ENCODE assay signal across 8 cellular contexts in genomic region chr16:2867661-2867986, GRCh38. TPM values are rescaled to one million over a fixed set of nuclear protein-coding genes. Genes with fewer than 3 reads are reported as not detected.
A peak's percentile ranks its signal among the peaks of the same experiment; 100 is the strongest.
DNase-seq lines count a peak whose midpoint lies in the region; ATAC-seq and TF ChIP-seq lines count a peak whose summit lies in the region.

No MANE protein-coding gene starts in this region.

- in situ Hi-C loops in astrocyte of the cerebellum (cut with HindIII; ENCODE audit: low sequenced_read_pairs) = no loop called here

- H3K4me3 ChIP-seq in astrocyte of the cerebellum (ENCODE audit: low read depth, low read length) (peak overlapping the region; percentile 50), lower leg skin (ENCODE audit: low read depth, poor library complexity, severe bottlenecking) (peak overlapping the region; percentile 14), tibial artery (peak overlapping the region; percentile 63 to 73)

- intact Hi-C loops in activated naive CD4-positive, alpha-beta T cell treated with anti-CD3 and anti-CD28 coated beads for 36 hours (cut with micrococcal nuclease) = no loop called here
- intact Hi-C loops in lower leg skin (cut with DNase I; ENCODE audit: low total_unique reads) (no loop called here), tibial artery (cut with DNase I; ENCODE audit: low total_unique reads) (no loop called here)

- WGBS in lower leg skin, 2 donors = 33 to 40% methylated on average over 8 of the region's 8 CpGs

- no peaks in the 10 kb centered on the region for H3K36me3 Mint-ChIP-seq in activated naive CD4-positive, alpha-beta T cell treated with anti-CD3 and anti-CD28 coated beads for 36 hours (ENCODE audit: low read depth)

- H3K27ac Mint-ChIP-seq in activated naive CD4-positive, alpha-beta T cell treated with anti-CD3 and anti-CD28 coated beads for 36 hours = peak overlapping the region; percentile 89

- no peaks in the 10 kb centered on the region for H3K36me3 ChIP-seq in tibial artery

- peak overlapping the region; percentile 89 for H3K4me3 Mint-ChIP-seq in activated naive CD4-positive, alpha-beta T cell treated with anti-CD3 and anti-CD28 coated beads for 36 hours

- peaks cover 0 to 18% of the 10 kb centered on the region in 2 donors for H3K27me3 ChIP-seq in tibial artery

- H3K4me1 ChIP-seq in tibial artery = peaks cover 0 to 9% (median 4%) of the 10 kb centered on the region in 4 donors

- no peak for TF ChIP-seq POLR2A in lower leg skin (IDR thresholded peaks at IDR 0.05)

- H3K27me3 Mint-ChIP-seq in activated naive CD4-positive, alpha-beta T cell treated with anti-CD3 and anti-CD28 coated beads for 36 hours (ENCODE audit: low read depth) = no peaks in the 10 kb centered on the region

- peaks cover 5% of the 10 kb centered on the region for H3K4me1 Mint-ChIP-seq in activated naive CD4-positive, alpha-beta T cell treated with anti-CD3 and anti-CD28 coated beads for 36 hours (ENCODE audit: low read depth)

- no peak for TF ChIP-seq CTCF in astrocyte of the cerebellum (IDR thresholded peaks at IDR 0.05; ENCODE audit: low read depth, low read length, missing control alignments)
- TF ChIP-seq CTCF in lower leg skin (IDR thresholded peaks at IDR 0.05) = no peak
- no peak for TF ChIP-seq CTCF in tibial artery (IDR thresholded peaks at IDR 0.05)

- no peak for DNase-seq in activated naive CD4-positive, alpha-beta T cell treated with anti-CD3 and anti-CD28 coated beads for 36 hours
- no peak for DNase-seq in activated naive CD4-positive, alpha-beta T cell (lab: John Stamatoyannopoulos, UW)
- DNase-seq in astrocyte of the cerebellum (ENCODE audit: low read depth) (no peak), lower leg skin (ENCODE audit: low spot score in 2 of 2) (no peak), tibial artery (no peak), DMS 273 (lab: John Stamatoyannopoulos, UW; ENCODE audit: unreplicated experiment) (no peak), NCI-H2196 (lab: John Stamatoyannopoulos, UW; ENCODE audit: unreplicated experiment) (no peak)

- H3K27ac ChIP-seq in tibial artery = peak overlapping the region; percentile 84 to 88

- no peaks in the 10 kb centered on the region for H3K9me3 Mint-ChIP-seq in activated naive CD4-positive, alpha-beta T cell treated with anti-CD3 and anti-CD28 coated beads for 36 hours

- CTCF ChIA-PET in activated naive CD4-positive, alpha-beta T cell treated with anti-CD3 and anti-CD28 coated beads for 36 hours (lab: Charles Lee) = interaction anchor here (0.5 to 2.5 kb wide), 16 partner anchors 12 to 183 kb away, joined by 3 to 41 read pairs (median 5); partner anchors contain the start of genes FLYWCH1 and FLYWCH2

- ATAC-seq in GM18909 (IDR thresholded peaks at IDR 0.05; ENCODE audit: poor library complexity, unreplicated experiment) = no peak

- no peaks in the 10 kb centered on the region for H3K9me3 ChIP-seq in tibial artery

RNA-seq across cellular contexts. Expression of gene PRSS22, which starts 9.7 kb away (rescaled TPM):
- not detected for total RNA-seq in activated naive CD4-positive, alpha-beta T cell treated with anti-CD3 and anti-CD28 coated beads for 36 hours
- 1 to 10 TPM; 2.3 to 6.7 (median 4.6) TPM for total RNA-seq in lower leg skin

RNA-seq across cellular contexts. Expression of gene FLYWCH2, which starts 15.4 kb away (rescaled TPM):
- total RNA-seq in activated naive CD4-positive, alpha-beta T cell treated with anti-CD3 and anti-CD28 coated beads for 36 hours = 10 to 100 TPM; 12.7 to 15.2 TPM
- 10 to 100 TPM; 36.4 to 44.6 (median 40.3) TPM for total RNA-seq in lower leg skin

RNA-seq across cellular contexts. Expression of gene ZG16B, which starts 37.5 kb away (rescaled TPM):
- total RNA-seq in activated naive CD4-positive, alpha-beta T cell treated with anti-CD3 and anti-CD28 coated beads for 36 hours = under 1 TPM; 0.22 to 0.64 TPM
- total RNA-seq in lower leg skin = 10 to 100 TPM in 3 of 4 donors, 1 to 10 TPM in 1; 5.6 to 67.9 (median 19.4) TPM

RNA-seq across cellular contexts. Expression of gene FLYWCH1, which starts 44.1 kb away (rescaled TPM):
- total RNA-seq in activated naive CD4-positive, alpha-beta T cell treated with anti-CD3 and anti-CD28 coated beads for 36 hours = 10 to 100 TPM; 33.5 to 35.4 TPM
- 10 to 100 TPM; 36.9 to 61.4 (median 46.0) TPM for total RNA-seq in lower leg skin

RNA-seq across cellular contexts. Expression of gene PRSS21, which starts 50.6 kb away (rescaled TPM):
- total RNA-seq in activated naive CD4-positive, alpha-beta T cell treated with anti-CD3 and anti-CD28 coated beads for 36 hours = 1 to 10 TPM; 3.3 to 4.1 TPM
- total RNA-seq in lower leg skin = under 1 TPM in 1 of 4 donors, not detected in 3; 0.63 TPM

Comparison
In these comparisons a context has a peak if more than half of its experiments do, and no peak if none do; other contexts are left out.
1. H3K4me3 ChIP-seq: peak in every context shown above with its lines; median percentile 68 in tibial artery; 50 in astrocyte of the cerebellum; 14 in lower leg skin.
2. RNA of gene ZG16B, which starts 37.5 kb away (total RNA-seq): 5.6 to 67.9 TPM in lower leg skin; 0.22 to 0.64 TPM in activated naive CD4-positive, alpha-beta T cell treated with anti-CD3 and anti-CD28 coated beads for 36 hours; every median in the first group is over 4 times any median in the second.